ENCODE assay signal across 1 cellular context in genomic region chr17:41919165-41919817, GRCh38.
TF ChIP-seq lines count a peak whose summit lies in the region.

No MANE protein-coding gene starts in this region.

TF ChIP-seq in HEK293, 187 proteins besides CTCF, POLR2A, EP300 and RAD21 (continued from another document and continues in another):
- TF ChIP-seq ZBTB11 (tag by site-specific recombination; conservative IDR thresholded peaks at IDR 0.05; ENCODE audit: low read depth) (0 out of 2 replicates have a peak, but pooled peaks have one; percentile 29), PRDM6 (tag by site-specific recombination; IDR thresholded peaks at IDR 0.05) (no peak), SALL2 (tag by site-specific recombination; IDR thresholded peaks at IDR 0.05; ENCODE audit: borderline replicate concordance) (no peak), ZIC2 (tag by site-specific recombination; IDR thresholded peaks at IDR 0.05) (no peak), ZNF629 (tag by site-specific recombination; IDR thresholded peaks at IDR 0.05) (no peak), SCRT2 (tag by site-specific recombination; IDR thresholded peaks at IDR 0.05) (no peak), PRDM10 (tag by site-specific recombination; IDR thresholded peaks at IDR 0.05) (peak; percentile 59), ZNF423 (tag by site-specific recombination; IDR thresholded peaks at IDR 0.05) (no peak), ZNF221 (tag by site-specific recombination; IDR thresholded peaks at IDR 0.05; ENCODE audit: borderline replicate concordance) (no peak), ZNF223 (tag by site-specific recombination; IDR thresholded peaks at IDR 0.05) (peak; percentile 96), ZNF10 (tag by site-specific recombination; IDR thresholded peaks at IDR 0.05) (peak; percentile 45; the same call in 1 of the 2 replicates), ZNF302 (tag by site-specific recombination; IDR thresholded peaks at IDR 0.05; ENCODE audit: low read depth) (no peak), ZNF175 (tag by site-specific recombination; IDR thresholded peaks at IDR 0.05) (no peak), KLF16 (tag by site-specific recombination; IDR thresholded peaks at IDR 0.05) (no peak), PATZ1 (tag by site-specific recombination; IDR thresholded peaks at IDR 0.05) (peak; percentile 66), ZNF146 (tag by site-specific recombination; IDR thresholded peaks at IDR 0.05) (no peak), ZBTB6 (tag by site-specific recombination; IDR thresholded peaks at IDR 0.05) (no peak), ZNF426 (tag by site-specific recombination; IDR thresholded peaks at IDR 0.05) (no peak), ZNF324 (tag by site-specific recombination; IDR thresholded peaks at IDR 0.05) (no peak), ZNF830 (tag by site-specific recombination; IDR thresholded peaks at IDR 0.05; ENCODE audit: low read depth) (no peak), ZNF24 (tag by site-specific recombination; IDR thresholded peaks at IDR 0.05) (no peak), ZSCAN18 (tag by site-specific recombination; IDR thresholded peaks at IDR 0.05) (no peak), INSM2 (tag by site-specific recombination; IDR thresholded peaks at IDR 0.05) (no peak), WT1 (tag by site-specific recombination; IDR thresholded peaks at IDR 0.05) (no peak), ZNF76 (tag by site-specific recombination; IDR thresholded peaks at IDR 0.05; ENCODE audit: borderline replicate concordance, low read depth) (no peak), ZXDB (tag by site-specific recombination; IDR thresholded peaks at IDR 0.05) (no peak), ZNF140 (tag by site-specific recombination; IDR thresholded peaks at IDR 0.05) (no peak), SP7 (tag by site-specific recombination; IDR thresholded peaks at IDR 0.05) (no peak), HOXD13 (CRISPR knock-in tag; IDR thresholded peaks at IDR 0.05; ENCODE audit: borderline replicate concordance) (no peak), ZNF488 (tag by site-specific recombination; IDR thresholded peaks at IDR 0.05) (no peak), ZNF791 (tag by site-specific recombination; IDR thresholded peaks at IDR 0.05) (no peak), ZNF529 (tag by site-specific recombination; IDR thresholded peaks at IDR 0.05; ENCODE audit: insufficient replicate concordance) (no peak), ZNF521 (tag by site-specific recombination; IDR thresholded peaks at IDR 0.05) (no peak), KLF9 (tag by site-specific recombination; IDR thresholded peaks at IDR 0.05; ENCODE audit: low read depth) (no peak), KLF17 (tag by site-specific recombination; IDR thresholded peaks at IDR 0.05) (no peak; the same call in 1 of the 2 replicates), BCL11A (tag by site-specific recombination; IDR thresholded peaks at IDR 0.05; ENCODE audit: low read depth) (no peak), ZNF366 (tag by site-specific recombination; conservative IDR thresholded peaks at IDR 0.05) (no peak; the same call in 1 of the 2 replicates), ZSCAN16 (tag by site-specific recombination; IDR thresholded peaks at IDR 0.05) (no peak), ZNF26 (tag by site-specific recombination; IDR thresholded peaks at IDR 0.05) (no peak), ZNF792 (tag by site-specific recombination; IDR thresholded peaks at IDR 0.05) (no peak)
